In genomic region chr4:109499513-109499912, GRCh38 we compare ENCODE assay signal across 19 cellular contexts.
A peak's percentile ranks its signal among the peaks of the same experiment; 100 is the strongest.
DNase-seq lines count a peak whose midpoint lies in the region; ATAC-seq and TF ChIP-seq lines count a peak whose summit lies in the region.
"Had no signal": no experiment of that assay in that cellular context is flagged by ENCODE, and none has a peak within 500 bp of the region (broad histone marks: within the 10 kb centered on the region; RNA-seq: fewer than 3 reads in every experiment).

No MANE protein-coding gene starts in this region.

- no peak overlapping the region for H3K27ac ChIP-seq in GM23248
- H3K27ac ChIP-seq: KMS-11 had no signal

- H2AFZ ChIP-seq in GM23248, result no peak overlapping the region

- no peaks in the 10 kb centered on the region for H3K27me3 Mint-ChIP-seq in activated naive CD8-positive, alpha-beta T cell treated with anti-CD3 and anti-CD28 coated beads for 36 hours
- H3K27me3 Mint-ChIP-seq: CD4-positive, alpha-beta memory T cell had no signal

- no peaks in the 10 kb centered on the region for H3K27me3 ChIP-seq in GM23248 (replicated peaks; ENCODE audit: insufficient read depth)
- H3K27me3 ChIP-seq: BE2C had no signal

- no peak overlapping the region for H3K4me3 Mint-ChIP-seq in activated naive CD8-positive, alpha-beta T cell treated with anti-CD3 and anti-CD28 coated beads for 36 hours
- H3K4me3 Mint-ChIP-seq: CD4-positive, alpha-beta memory T cell; HFFc6 had no signal

- WGBS in GM23248 (ENCODE audit: low coverage in 1 of 2, low lambda C conversion rate in 2 of 2, missing lambda C conversion rate in 2 of 2), 2 experiments, result 91 to 96% methylated on average over 2 of the region's 2 CpGs

- H3K36me3 Mint-ChIP-seq in activated naive CD8-positive, alpha-beta T cell treated with anti-CD3 and anti-CD28 coated beads for 36 hours, result peaks cover 33% of the 10 kb centered on the region

- H3K4me1 Mint-ChIP-seq in activated naive CD8-positive, alpha-beta T cell treated with anti-CD3 and anti-CD28 coated beads for 36 hours, result peaks cover 3% of the 10 kb centered on the region

- H3K9me2 ChIP-seq in GM23248 (ENCODE audit: insufficient read depth), result no peaks in the 10 kb centered on the region

- no peak overlapping the region for H3K27ac Mint-ChIP-seq in activated naive CD8-positive, alpha-beta T cell treated with anti-CD3 and anti-CD28 coated beads for 36 hours
- H3K27ac Mint-ChIP-seq: HFFc6 had no signal

- no peak for TF ChIP-seq CTCF in fibroblast of mammary gland (conservative IDR thresholded peaks at IDR 0.05; ENCODE audit: control insufficient read depth, insufficient read depth, low read depth, low read length)

- H3K79me2 ChIP-seq in GM23248 (ENCODE audit: insufficient read depth), result peaks cover 67% of the 10 kb centered on the region

- no peak overlapping the region for H3K9ac ChIP-seq in GM23248
- H3K9ac ChIP-seq: KMS-11 had no signal

- in situ Hi-C loops in GM23248 (cut with MboI), result no loop called here

- peak; percentile 3 for DNase-seq in ELR (ENCODE audit: low read depth)
- peak; percentile 20 for DNase-seq in GM23248
- DNase-seq in M059J (ENCODE audit: low read depth), result peak; percentile 4
- peak; percentile 2 for DNase-seq in fibroblast of mammary gland (ENCODE audit: low read depth)
- DNase-seq in medulla oblongata (ENCODE audit: extremely low spot score), result no peak
- no peak for DNase-seq in activated naive CD8-positive, alpha-beta T cell treated with anti-CD3 and anti-CD28 coated beads for 36 hours
- no peak for DNase-seq in T-helper 1 cell
- DNase-seq: ACHN; BE2C; C1 segment of cervical spinal cord; CD4-positive, alpha-beta memory T cell; DMS153; DMS79; GOT3; H7; HFFc6 had no signal

- H3K4me1 ChIP-seq in GM23248 (ENCODE audit: insufficient read depth), result no peaks in the 10 kb centered on the region
- H3K4me1 ChIP-seq: BE2C had no signal

- H3K9me3 Mint-ChIP-seq in activated naive CD8-positive, alpha-beta T cell treated with anti-CD3 and anti-CD28 coated beads for 36 hours, result no peaks in the 10 kb centered on the region
- H3K9me3 Mint-ChIP-seq: CD4-positive, alpha-beta memory T cell; HFFc6 had no signal

- H3K36me3 ChIP-seq in GM23248 (ENCODE audit: low read depth), result peaks cover 69% of the 10 kb centered on the region

- no peak for ATAC-seq in GM21515 (IDR thresholded peaks at IDR 0.05; ENCODE audit: unreplicated experiment)
- ATAC-seq: HCT116 had no signal

- H4K20me1 ChIP-seq in GM23248 (ENCODE audit: insufficient read depth), result no peaks in the 10 kb centered on the region

- no peak overlapping the region for H3K4me2 ChIP-seq in GM23248 (ENCODE audit: unreplicated experiment)
- H3K4me2 ChIP-seq: KMS-11 had no signal

- H3K9me3 ChIP-seq in GM23248 (ENCODE audit: low read depth), result no peaks in the 10 kb centered on the region
- H3K9me3 ChIP-seq: BE2C had no signal

- H3F3A ChIP-seq in GM23248 (ENCODE audit: insufficient read depth), result no peaks in the 10 kb centered on the region

- no peak overlapping the region for H3K4me3 ChIP-seq in GM23248
- no peak overlapping the region for H3K4me3 ChIP-seq in fibroblast of mammary gland (ENCODE audit: control insufficient read depth, low read depth, low read length)

Comparison
In these comparisons a context has a peak if more than half of its experiments do, and no peak if none do; other contexts are left out.
1. DNase-seq: peak in ELR (single experiment), GM23248 (single experiment), M059J (single experiment) and fibroblast of mammary gland (single experiment); none in medulla oblongata (single experiment), activated naive CD8-positive, alpha-beta T cell treated with anti-CD3 and anti-CD28 coated beads for 36 hours (single experiment) and T-helper 1 cell (0 of 5).